In genomic region chr2:131417886-131418285, GRCh38 we compare ENCODE assay signal across 11 cellular contexts. TPM values are rescaled to one million over a fixed set of nuclear protein-coding genes. Genes with fewer than 3 reads are reported as not detected.
"Had no signal": no experiment of that assay in that cellular context is flagged by ENCODE, and none has a peak within 500 bp of the region (broad histone marks: within the 10 kb centered on the region; RNA-seq: fewer than 3 reads in every experiment).

No MANE protein-coding gene starts in this region.

- H3K9me3 ChIP-seq: HAP-1 had no signal

- H3K4me3 ChIP-seq: GM23248, HAP-1, K562 had no signal

- ATAC-seq: HCT116, HepG2, K562 had no signal

- H2AFZ ChIP-seq: GM23248 had no signal

- H3K36me3 ChIP-seq: HAP-1 had no signal

- H3K9ac ChIP-seq: GM23248 had no signal

- H3K27ac ChIP-seq: GM23248, HL-60 had no signal

- DNase-seq: GM23248, H7, HFFc6, KG1 had no signal

RNA-seq across cellular contexts. Expression of gene RAB6D, which starts 53.9 kb away (rescaled TPM):
- total RNA-seq: GM23248, HepG2, HT1080 had no signal

RNA-seq across cellular contexts. Expression of gene TUBA3D, which starts 58.0 kb away (rescaled TPM):
- total RNA-seq: GM23248, H1, HepG2, HFFc6, K562 had no signal
- polyA plus RNA-seq: GM23248, HepG2, K562 had no signal
